In the genomic region with DNA sequence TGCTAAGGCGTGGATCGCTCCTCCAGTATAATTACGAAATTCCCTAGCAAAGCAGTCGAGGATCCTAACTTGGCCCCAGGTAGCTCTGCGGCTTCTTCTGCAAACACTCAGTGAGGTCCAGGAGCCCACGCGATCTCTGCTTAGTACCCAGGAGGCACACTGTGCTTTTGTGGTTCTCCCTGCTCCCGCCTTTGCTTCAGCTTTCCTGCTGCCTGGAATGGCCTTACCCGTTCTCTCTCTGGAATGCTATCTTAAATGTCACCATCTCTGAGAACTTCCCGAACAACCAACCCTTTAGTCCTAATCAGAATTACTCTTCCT, we compare ENCODE assay signal across 8 cellular contexts. TPM values are rescaled to one million over a fixed set of nuclear protein-coding genes. Genes with fewer than 3 reads are reported as not detected.
DNase-seq lines count a peak whose midpoint lies in the region; ATAC-seq and TF ChIP-seq lines count a peak whose summit lies in the region.

No MANE protein-coding gene starts in this region.

- H3K9ac ChIP-seq in HUES64 (ENCODE audit: low read depth, low read length) = peak overlapping the region; percentile 71
- H3K9ac ChIP-seq in rectal smooth muscle tissue (ENCODE audit: low read length) = peak overlapping the region; percentile 46

- intact Hi-C loops in activated CD4-positive, alpha-beta T cell treated with anti-CD3 and anti-CD28 coated beads, Interleukin-2, amount 10 ng/mL, durations not matched to agents 24 days and 14 days (cut with micrococcal nuclease) = loop anchor here (1.0 to 10.0 kb wide), 7 partner anchors 15 to 1299 kb away; a partner anchor contains a TSS
- intact Hi-C loops in heart right ventricle (cut with DNase I) = loop anchor here in 5 of 10 donors (2.0 to 10.0 kb wide), 7 partner anchors 37 to 875 kb away; a partner anchor contains a TSS

- peaks cover 13% of the 10 kb centered on the region for H3K36me3 Mint-ChIP-seq in activated CD4-positive, alpha-beta T cell treated with anti-CD3 and anti-CD28 coated beads, Interleukin-2, amount 10 ng/mL, durations not matched to agents 24 days and 14 days (ENCODE audit: low read depth)
- peaks cover 1 to 7% of the 10 kb centered on the region in 2 donors for H3K36me3 Mint-ChIP-seq in activated T-cell treated with anti-CD3 and anti-CD28 coated beads, Interleukin-2, amount 50 U/mL, for 72 hours (ENCODE audit: insufficient read depth in 2 of 2)

- H3K36me3 ChIP-seq in HUES64 (ENCODE audit: insufficient read depth, low read length) (peaks cover 6% of the 10 kb centered on the region; the same call in 1 of the 2 replicates), heart right ventricle (peaks cover 0 to 30% (median 6%) of the 10 kb centered on the region in 9 donors), rectal smooth muscle tissue (ENCODE audit: control insufficient read depth, insufficient read depth, low read length) (peaks cover 3% of the 10 kb centered on the region)

- no peaks in the 10 kb centered on the region for H3K9me3 Mint-ChIP-seq in activated CD4-positive, alpha-beta T cell treated with anti-CD3 and anti-CD28 coated beads, Interleukin-2, amount 10 ng/mL, durations not matched to agents 24 days and 14 days
- H3K9me3 Mint-ChIP-seq in activated T-cell treated with anti-CD3 and anti-CD28 coated beads, Interleukin-2, amount 50 U/mL, for 72 hours = no peaks in the 10 kb centered on the region

- H3K4me3 ChIP-seq in HUES64 (ENCODE audit: low read length) = peak overlapping the region; percentile 86
- H3K4me3 ChIP-seq in heart right ventricle = peak overlapping the region; percentile 66 to 99 (median 88)
- H3K4me3 ChIP-seq in rectal smooth muscle tissue (ENCODE audit: low read length) = peak overlapping the region; percentile 97

- H3K27me3 Mint-ChIP-seq in activated CD4-positive, alpha-beta T cell treated with anti-CD3 and anti-CD28 coated beads, Interleukin-2, amount 10 ng/mL, durations not matched to agents 24 days and 14 days = no peaks in the 10 kb centered on the region
- H3K27me3 Mint-ChIP-seq in activated T-cell treated with anti-CD3 and anti-CD28 coated beads, Interleukin-2, amount 50 U/mL, for 72 hours (ENCODE audit: low read depth) = no peaks in the 10 kb centered on the region

- no peak for TF ChIP-seq CTCF in heart right ventricle (IDR thresholded peaks at IDR 0.05)

- H3K27ac ChIP-seq in HUES64 (ENCODE audit: low read depth, low read length) (peak overlapping the region; percentile 19; the same call in 1 of the 2 replicates), heart right ventricle (peak overlapping the region; percentile 79 to 95 (median 92)), rectal smooth muscle tissue (ENCODE audit: low read depth, low read length) (peak overlapping the region; percentile 86)

- peaks cover 26% of the 10 kb centered on the region for H3K4me1 Mint-ChIP-seq in activated CD4-positive, alpha-beta T cell treated with anti-CD3 and anti-CD28 coated beads, Interleukin-2, amount 10 ng/mL, durations not matched to agents 24 days and 14 days
- peaks cover 42% of the 10 kb centered on the region for H3K4me1 Mint-ChIP-seq in activated T-cell treated with anti-CD3 and anti-CD28 coated beads, Interleukin-2, amount 50 U/mL, for 72 hours (ENCODE audit: low read depth)

- peaks cover 18% of the 10 kb centered on the region for H3K4me1 ChIP-seq in HUES64 (ENCODE audit: insufficient read depth, low read length)
- H3K4me1 ChIP-seq in heart right ventricle = peaks cover 0 to 39% (median 34%) of the 10 kb centered on the region in 9 donors
- H3K4me1 ChIP-seq in rectal smooth muscle tissue (ENCODE audit: control insufficient read depth, insufficient read depth, low read length) = peaks cover 7% of the 10 kb centered on the region

- 20% methylated on average over 10 of the region's 10 CpGs for WGBS in HUES64
- WGBS in heart right ventricle, 2 donors = 5 to 7% methylated on average over 10 of the region's 10 CpGs

- no peak for DNase-seq in activated CD4-positive, alpha-beta T cell treated with anti-CD3 and anti-CD28 coated beads, Interleukin-2, amount 10 ng/mL, durations not matched to agents 24 days and 14 days
- no peak for DNase-seq in activated CD4-positive, alpha-beta T cell treated with anti-CD3 and anti-CD28 coated beads for 1 hour
- DNase-seq in activated T-cell treated with anti-CD3 and anti-CD28 coated beads, Interleukin-2, amount 50 U/mL, for 72 hours = peak in 1 of 2 donors; percentile 7
- DNase-seq in heart right ventricle = no peak
- DNase-seq in cerebellar nuclear complex (lab: John Stamatoyannopoulos, UW) = no peak

- no peaks in the 10 kb centered on the region for H3K9me3 ChIP-seq in HUES64 (ENCODE audit: insufficient read depth, low read depth, low read length)
- no peaks in the 10 kb centered on the region for H3K9me3 ChIP-seq in heart right ventricle

- H3K27me3 ChIP-seq in HUES64 (ENCODE audit: insufficient read depth, low read length) (no peaks in the 10 kb centered on the region), heart right ventricle (no peaks in the 10 kb centered on the region), rectal smooth muscle tissue (ENCODE audit: control insufficient read depth, insufficient read depth, low read length) (no peaks in the 10 kb centered on the region)

- peak overlapping the region; percentile 100 for H3K4me3 Mint-ChIP-seq in activated CD4-positive, alpha-beta T cell treated with anti-CD3 and anti-CD28 coated beads, Interleukin-2, amount 10 ng/mL, durations not matched to agents 24 days and 14 days
- peak overlapping the region; percentile 97 to 98 for H3K4me3 Mint-ChIP-seq in activated T-cell treated with anti-CD3 and anti-CD28 coated beads, Interleukin-2, amount 50 U/mL, for 72 hours

- peak overlapping the region; percentile 96 for H3K27ac Mint-ChIP-seq in activated CD4-positive, alpha-beta T cell treated with anti-CD3 and anti-CD28 coated beads, Interleukin-2, amount 10 ng/mL, durations not matched to agents 24 days and 14 days
- peak overlapping the region; percentile 96 for H3K27ac Mint-ChIP-seq in activated T-cell treated with anti-CD3 and anti-CD28 coated beads, Interleukin-2, amount 50 U/mL, for 72 hours

- ATAC-seq in activated T-cell treated with anti-CD3 and anti-CD28 coated beads, Interleukin-2, amount 50 U/mL, for 72 hours (replicated peaks in 1 of 2) = no peak
- ATAC-seq in heart right ventricle (peak in 7 of 8 donors; percentile 2 to 23 (median 13)), GM21423 (IDR thresholded peaks at IDR 0.05; ENCODE audit: unreplicated experiment) (no peak)

RNA-seq across cellular contexts. Expression of a gene that starts 0.6 kb away (rescaled TPM):
- 14.9 and 16.9 TPM in 2 replicates for total RNA-seq in activated CD4-positive, alpha-beta T cell treated with anti-CD3 and anti-CD28 coated beads, Interleukin-2, amount 10 ng/mL, durations not matched to agents 24 days and 14 days
- 5.9 TPM for polyA plus RNA-seq in HUES64 (2013, experiment 1 of 2)
- 7.4 TPM for polyA plus RNA-seq in HUES64 (2013, experiment 2 of 2)
- 10 to 100 TPM; 12.2 to 15.5 TPM for total RNA-seq in activated T-cell treated with anti-CD3 and anti-CD28 coated beads, Interleukin-2, amount 50 U/mL, for 72 hours
- total RNA-seq in heart right ventricle = 1 to 10 TPM; 4.7 to 8.0 (median 6.3) TPM
- polyA plus RNA-seq in heart right ventricle = 1 to 10 TPM; 1.6 to 3.9 TPM

RNA-seq across cellular contexts. Expression of a gene that starts 0.9 kb away (rescaled TPM):
- 16.4 and 18.7 TPM in 2 replicates for total RNA-seq in activated CD4-positive, alpha-beta T cell treated with anti-CD3 and anti-CD28 coated beads, Interleukin-2, amount 10 ng/mL, durations not matched to agents 24 days and 14 days
- polyA plus RNA-seq in HUES64 (2013, experiment 1 of 2) = 14.2 TPM
- 16.5 TPM for polyA plus RNA-seq in HUES64 (2013, experiment 2 of 2)
- 10 to 100 TPM; 11.5 to 13.2 TPM for total RNA-seq in activated T-cell treated with anti-CD3 and anti-CD28 coated beads, Interleukin-2, amount 50 U/mL, for 72 hours
- 10 to 100 TPM; 11.9 to 19.8 (median 14.8) TPM for total RNA-seq in heart right ventricle
- 10 to 100 TPM; 15.6 to 19.5 TPM for polyA plus RNA-seq in heart right ventricle

Comparison
In these comparisons a context has a peak if more than half of its experiments do, and no peak if none do; other contexts are left out.
1. H3K27ac ChIP-seq: peak in every context shown above with its lines; median percentile 92 in heart right ventricle; 86 in rectal smooth muscle tissue; 19 in HUES64.
2. ATAC-seq: peak in heart right ventricle (7 of 8); none in activated T-cell treated with anti-CD3 and anti-CD28 coated beads, Interleukin-2, amount 50 U/mL, for 72 hours (0 of 2) and GM21423 (single experiment).
3. Peak in every context shown above with its lines, with median percentiles within 50 percentile points of each other: H3K4me3 ChIP-seq.